In the genomic region with DNA sequence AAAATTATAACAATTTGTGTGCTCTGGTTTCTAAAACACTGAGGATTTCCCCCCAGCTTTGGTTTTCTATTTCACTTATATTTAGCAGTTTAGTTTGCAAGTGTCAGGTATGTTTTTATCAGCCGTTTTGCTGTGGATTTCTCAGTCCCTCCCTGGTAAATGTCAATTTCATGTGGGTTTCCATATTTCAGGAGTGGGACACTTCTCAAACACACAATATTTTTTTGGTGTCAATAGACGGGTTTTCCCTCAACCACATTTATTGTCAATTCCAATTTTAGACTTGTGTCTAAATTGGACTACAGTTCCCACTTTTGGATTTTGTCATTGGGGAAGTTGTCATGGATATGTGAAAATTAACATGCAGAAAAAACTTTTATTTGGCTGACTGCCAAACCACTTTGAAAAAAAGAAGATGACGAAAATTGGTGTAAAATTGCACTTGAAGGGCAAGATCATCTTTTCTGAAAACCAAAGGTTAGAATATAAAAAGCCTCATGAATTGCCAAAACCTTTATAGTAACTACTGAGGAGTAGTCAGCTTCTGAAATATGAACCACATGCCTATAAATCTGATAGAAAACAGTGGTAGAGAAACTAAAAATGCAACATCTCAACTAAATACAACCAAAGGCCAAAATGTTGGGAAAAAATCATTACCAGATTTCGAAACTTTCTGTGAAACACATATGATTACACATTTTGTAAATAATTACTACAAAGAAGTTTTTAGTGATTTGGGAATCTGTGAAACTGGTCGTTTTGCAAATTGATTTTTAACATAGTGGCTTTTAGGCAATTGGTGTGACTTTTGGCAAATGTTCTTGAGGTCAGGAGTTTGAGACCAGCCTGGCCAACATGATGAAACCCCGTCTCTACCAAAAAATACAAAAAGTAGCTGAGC, we compare ENCODE assay signal across 16 cellular contexts.
DNase-seq lines count a peak whose midpoint lies in the region; ATAC-seq, FAIRE-seq and TF ChIP-seq lines count a peak whose summit lies in the region.
"Had no signal": no experiment of that assay in that cellular context is flagged by ENCODE, and none has a peak within 500 bp of the region (broad histone marks: within the 10 kb centered on the region; RNA-seq: fewer than 3 reads in every experiment).

No MANE protein-coding gene starts in this region.

- H3K4me3 Mint-ChIP-seq in stimulated activated naive CD8-positive, alpha-beta T cell treated with anti-CD3 and anti-CD28 coated beads, Interleukin-15, amount 100 ng/mL, for 72 hours, result no peak overlapping the region
- H3K4me3 Mint-ChIP-seq: activated T-helper 17 cell treated with anti-CD3 and anti-CD28 coated beads, Interleukin-2, amount 50 U/mL, for 72 hours had no signal

- peak; percentile 36 for ATAC-seq in stimulated activated naive CD8-positive, alpha-beta T cell treated with anti-CD3 and anti-CD28 coated beads, Interleukin-15, Interleukin-2, amounts not matched to agents 100 U/mL and 50 U/mL, for 24 hours
- no peak for ATAC-seq in stimulated activated naive CD8-positive, alpha-beta T cell treated with anti-CD3 and anti-CD28 coated beads, Interleukin-15, amount 100 ng/mL, for 72 hours
- ATAC-seq in SK-N-SH treated with all-trans-retinoic acid at 6 μM for 48 hours (no peak), Right ventricle myocardium inferior (no peak)
- ATAC-seq: activated T-helper 17 cell treated with anti-CD3 and anti-CD28 coated beads, Interleukin-2, amount 50 U/mL, for 72 hours; sciatic nerve had no signal

- peaks cover 51% of the 10 kb centered on the region for H3K27me3 Mint-ChIP-seq in stimulated activated naive CD8-positive, alpha-beta T cell treated with anti-CD3 and anti-CD28 coated beads, Interleukin-15, amount 100 ng/mL, for 72 hours

- no peak for DNase-seq in stimulated activated naive CD8-positive, alpha-beta T cell treated with anti-CD3 and anti-CD28 coated beads, Interleukin-15, Interleukin-2, amounts not matched to agents 100 U/mL and 50 U/mL, for 24 hours
- no peak for DNase-seq in stimulated activated naive CD8-positive, alpha-beta T cell treated with anti-CD3 and anti-CD28 coated beads, Interleukin-15, amount 100 ng/mL, for 72 hours
- DNase-seq in RCC 7860 (ENCODE audit: low spot score), result no peak
- peak; percentile 85 for DNase-seq in fibroblast of peridontal ligament (ENCODE audit: extremely low read depth)
- no peak for DNase-seq in hepatic stellate cell (ENCODE audit: low spot score)
- DNase-seq in 8988T, result no peak
- no peak for DNase-seq in Right ventricle myocardium inferior (ENCODE audit: missing footprints)
- DNase-seq: activated CD4-positive, CD25-positive, alpha-beta regulatory T cell; hypothalamus; midbrain; NCI-H1930; Right ventricle myocardium superior had no signal

- H3K27ac Mint-ChIP-seq in stimulated activated naive CD8-positive, alpha-beta T cell treated with anti-CD3 and anti-CD28 coated beads, Interleukin-15, amount 100 ng/mL, for 72 hours, result no peak overlapping the region
- H3K27ac Mint-ChIP-seq: activated T-helper 17 cell treated with anti-CD3 and anti-CD28 coated beads, Interleukin-2, amount 50 U/mL, for 72 hours had no signal

- peak; percentile 44 for FAIRE-seq in RCC 7860 (lab: Jason Lieb, UNC)
- FAIRE-seq: colon had no signal

- peaks cover 23 to 24% of the 10 kb centered on the region in 2 donors for H3K9me3 Mint-ChIP-seq in stimulated activated naive CD8-positive, alpha-beta T cell treated with anti-CD3 and anti-CD28 coated beads, Interleukin-15, amount 100 ng/mL, for 72 hours

- H3K4me1 Mint-ChIP-seq in stimulated activated naive CD8-positive, alpha-beta T cell treated with anti-CD3 and anti-CD28 coated beads, Interleukin-15, amount 100 ng/mL, for 72 hours, result peaks cover 25% of the 10 kb centered on the region

- intact Hi-C loops in Right ventricle myocardium inferior (cut with DNase I), result no loop called here

TF ChIP-seq in SK-N-SH treated with all-trans-retinoic acid at 6 μM for 48 hours, 23 proteins besides CTCF, POLR2A, EP300 and RAD21:
- TF ChIP-seq, protein P1, sequence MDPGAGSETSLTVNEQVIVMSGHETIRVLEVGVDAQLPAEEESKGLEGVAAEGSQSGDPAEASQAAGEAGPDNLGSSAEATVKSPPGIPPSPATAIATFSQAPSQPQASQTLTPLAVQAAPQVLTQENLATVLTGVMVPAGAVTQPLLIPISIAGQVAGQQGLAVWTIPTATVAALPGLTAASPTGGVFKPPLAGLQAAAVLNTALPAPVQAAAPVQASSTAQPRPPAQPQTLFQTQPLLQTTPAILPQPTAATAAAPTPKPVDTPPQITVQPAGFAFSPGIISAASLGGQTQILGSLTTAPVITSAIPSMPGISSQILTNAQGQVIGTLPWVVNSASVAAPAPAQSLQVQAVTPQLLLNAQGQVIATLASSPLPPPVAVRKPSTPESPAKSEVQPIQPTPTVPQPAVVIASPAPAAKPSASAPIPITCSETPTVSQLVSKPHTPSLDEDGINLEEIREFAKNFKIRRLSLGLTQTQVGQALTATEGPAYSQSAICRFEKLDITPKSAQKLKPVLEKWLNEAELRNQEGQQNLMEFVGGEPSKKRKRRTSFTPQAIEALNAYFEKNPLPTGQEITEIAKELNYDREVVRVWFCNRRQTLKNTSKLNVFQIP (CRISPR knock-in tag; IDR thresholded peaks at IDR 0.05; ENCODE audit: borderline replicate concordance, low read depth), result no peak
- TF ChIP-seq ESRRG (CRISPR knock-in tag; IDR thresholded peaks at IDR 0.05) (no peak), CSDC2 (CRISPR knock-in tag; IDR thresholded peaks at IDR 0.05) (no peak), ARNTL (CRISPR knock-in tag; IDR thresholded peaks at IDR 0.05; ENCODE audit: borderline replicate concordance, low read depth) (no peak), ISL1 (CRISPR knock-in tag; IDR thresholded peaks at IDR 0.05) (no peak), RARB (CRISPR knock-in tag; IDR thresholded peaks at IDR 0.05) (no peak), PPARA (CRISPR knock-in tag; IDR thresholded peaks at IDR 0.05; ENCODE audit: borderline replicate concordance) (no peak), ZNF70 (CRISPR knock-in tag; IDR thresholded peaks at IDR 0.05) (no peak), ZNF8 (CRISPR knock-in tag; IDR thresholded peaks at IDR 0.05) (no peak), TCF4 (CRISPR knock-in tag; IDR thresholded peaks at IDR 0.05; ENCODE audit: borderline replicate concordance) (no peak), SNAI2 (CRISPR knock-in tag; IDR thresholded peaks at IDR 0.05) (no peak), ZFP3 (CRISPR knock-in tag; IDR thresholded peaks at IDR 0.05) (no peak), TOX (CRISPR knock-in tag; IDR thresholded peaks at IDR 0.05; ENCODE audit: borderline replicate concordance) (no peak)
- TF ChIP-seq, protein P2, sequence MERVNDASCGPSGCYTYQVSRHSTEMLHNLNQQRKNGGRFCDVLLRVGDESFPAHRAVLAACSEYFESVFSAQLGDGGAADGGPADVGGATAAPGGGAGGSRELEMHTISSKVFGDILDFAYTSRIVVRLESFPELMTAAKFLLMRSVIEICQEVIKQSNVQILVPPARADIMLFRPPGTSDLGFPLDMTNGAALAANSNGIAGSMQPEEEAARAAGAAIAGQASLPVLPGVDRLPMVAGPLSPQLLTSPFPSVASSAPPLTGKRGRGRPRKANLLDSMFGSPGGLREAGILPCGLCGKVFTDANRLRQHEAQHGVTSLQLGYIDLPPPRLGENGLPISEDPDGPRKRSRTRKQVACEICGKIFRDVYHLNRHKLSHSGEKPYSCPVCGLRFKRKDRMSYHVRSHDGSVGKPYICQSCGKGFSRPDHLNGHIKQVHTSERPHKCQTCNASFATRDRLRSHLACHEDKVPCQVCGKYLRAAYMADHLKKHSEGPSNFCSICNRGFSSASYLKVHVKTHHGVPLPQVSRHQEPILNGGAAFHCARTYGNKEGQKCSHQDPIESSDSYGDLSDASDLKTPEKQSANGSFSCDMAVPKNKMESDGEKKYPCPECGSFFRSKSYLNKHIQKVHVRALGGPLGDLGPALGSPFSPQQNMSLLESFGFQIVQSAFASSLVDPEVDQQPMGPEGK (CRISPR knock-in tag; IDR thresholded peaks at IDR 0.05; ENCODE audit: borderline replicate concordance), result no peak
- TF ChIP-seq, protein P3, sequence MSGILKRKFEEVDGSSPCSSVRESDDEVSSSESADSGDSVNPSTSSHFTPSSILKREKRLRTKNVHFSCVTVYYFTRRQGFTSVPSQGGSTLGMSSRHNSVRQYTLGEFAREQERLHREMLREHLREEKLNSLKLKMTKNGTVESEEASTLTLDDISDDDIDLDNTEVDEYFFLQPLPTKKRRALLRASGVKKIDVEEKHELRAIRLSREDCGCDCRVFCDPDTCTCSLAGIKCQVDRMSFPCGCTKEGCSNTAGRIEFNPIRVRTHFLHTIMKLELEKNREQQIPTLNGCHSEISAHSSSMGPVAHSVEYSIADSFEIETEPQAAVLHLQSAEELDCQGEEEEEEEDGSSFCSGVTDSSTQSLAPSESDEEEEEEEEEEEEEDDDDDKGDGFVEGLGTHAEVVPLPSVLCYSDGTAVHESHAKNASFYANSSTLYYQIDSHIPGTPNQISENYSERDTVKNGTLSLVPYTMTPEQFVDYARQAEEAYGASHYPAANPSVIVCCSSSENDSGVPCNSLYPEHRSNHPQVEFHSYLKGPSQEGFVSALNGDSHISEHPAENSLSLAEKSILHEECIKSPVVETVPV (CRISPR knock-in tag; IDR thresholded peaks at IDR 0.05), result no peak
- TF ChIP-seq, protein P4, sequence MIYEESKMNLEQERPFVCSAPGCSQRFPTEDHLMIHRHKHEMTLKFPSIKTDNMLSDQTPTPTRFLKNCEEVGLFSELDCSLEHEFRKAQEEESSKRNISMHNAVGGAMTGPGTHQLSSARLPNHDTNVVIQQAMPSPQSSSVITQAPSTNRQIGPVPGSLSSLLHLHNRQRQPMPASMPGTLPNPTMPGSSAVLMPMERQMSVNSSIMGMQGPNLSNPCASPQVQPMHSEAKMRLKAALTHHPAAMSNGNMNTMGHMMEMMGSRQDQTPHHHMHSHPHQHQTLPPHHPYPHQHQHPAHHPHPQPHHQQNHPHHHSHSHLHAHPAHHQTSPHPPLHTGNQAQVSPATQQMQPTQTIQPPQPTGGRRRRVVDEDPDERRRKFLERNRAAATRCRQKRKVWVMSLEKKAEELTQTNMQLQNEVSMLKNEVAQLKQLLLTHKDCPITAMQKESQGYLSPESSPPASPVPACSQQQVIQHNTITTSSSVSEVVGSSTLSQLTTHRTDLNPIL (CRISPR knock-in tag; IDR thresholded peaks at IDR 0.05; ENCODE audit: low read depth), result no peak
